20 cellular contexts compared by ENCODE assay signal in the genomic region with DNA sequence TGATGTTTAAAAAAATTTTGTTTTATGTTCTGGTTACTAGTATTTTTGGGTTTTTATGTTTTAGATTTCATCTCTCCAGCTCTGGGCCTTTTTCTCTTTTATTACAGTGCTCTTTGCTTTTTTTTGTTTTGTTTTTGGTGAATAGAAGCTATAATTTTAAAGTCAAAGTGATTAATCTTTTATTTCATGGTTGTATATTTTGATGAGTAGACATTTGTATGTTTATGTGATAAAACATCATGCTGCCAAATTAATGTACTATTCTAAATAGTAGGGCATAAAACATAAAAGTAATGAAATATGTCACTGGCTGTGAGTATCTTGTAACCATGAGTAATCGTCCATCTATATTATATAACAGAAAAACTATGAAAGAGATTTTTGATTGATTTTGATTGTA.
DNase-seq lines count a peak whose midpoint lies in the region; ATAC-seq, FAIRE-seq and TF ChIP-seq lines count a peak whose summit lies in the region.
"Had no signal": no experiment of that assay in that cellular context is flagged by ENCODE, and none has a peak within 500 bp of the region (broad histone marks: within the 10 kb centered on the region; RNA-seq: fewer than 3 reads in every experiment).

No MANE protein-coding gene starts in this region.

- H4K5ac ChIP-seq in IMR-90 (ENCODE audit: low read depth, low read length): no peak overlapping the region

- H4K8ac ChIP-seq in IMR-90 (ENCODE audit: low read depth in 2 of 2, low read length in 2 of 2): no peak overlapping the region

- H2BK120ac ChIP-seq in IMR-90 (ENCODE audit: low read depth, low read length): no peak overlapping the region

- 59% methylated on average over 1 of the region's 1 CpG for WGBS in A549 (ENCODE audit: missing lambda C conversion rate)
- no CpG with 5 or more reads among the region's 1 CpG for WGBS in IMR-90 (ENCODE audit: extremely low coverage in 2 of 2, insufficient read length in 1 of 2), 2 experiments

- CTCF ChIA-PET in A549 (lab: Yijun Ruan, JAX): no interaction called here
- CTCF ChIA-PET in IMR-90 (lab: Yijun Ruan, JAX): no interaction called here

- no peak overlapping the region for H4K91ac ChIP-seq in IMR-90 (ENCODE audit: insufficient read depth, low read depth, low read length)

- H3K18ac ChIP-seq in IMR-90 (ENCODE audit: low read depth, low read length): no peak overlapping the region

- H3K23ac ChIP-seq in IMR-90 (ENCODE audit: low read depth, low read length): no peak overlapping the region

- H3K9ac ChIP-seq in IMR-90 (ENCODE audit: low read depth, low read length): no peak overlapping the region

- no peak overlapping the region for H2AFZ ChIP-seq in IMR-90 (replicated peaks; ENCODE audit: low read length, poor library complexity)
- H2AFZ ChIP-seq: GM23338 had no signal

- H3K27me3 ChIP-seq in IMR-90 (ENCODE audit: control insufficient read depth, insufficient read depth, low read length) (no peaks in the 10 kb centered on the region; the same call in 1 of the 2 replicates), uterus (no peaks in the 10 kb centered on the region)

- no peak for TF ChIP-seq RAD21 in A549 (conservative IDR thresholded peaks at IDR 0.05 in 1 of 2, IDR thresholded peaks at IDR 0.05 in 1 of 2)
- TF ChIP-seq RAD21 in IMR-90 (IDR thresholded peaks at IDR 0.05; ENCODE audit: low read length): no peak

- H3K4me1 ChIP-seq in A549 (peaks cover 26% of the 10 kb centered on the region), IMR-90 (ENCODE audit: control insufficient read depth, insufficient read depth, low read length) (peaks cover 13% of the 10 kb centered on the region), uterus (peaks cover 5 to 7% of the 10 kb centered on the region in 2 donors)

- FAIRE-seq in A549 (lab: Jason Lieb, UNC) (no peak), endometrium (lab: Jason Lieb, UNC) (peak; percentile 94)
- FAIRE-seq: GM12892, GM18507 had no signal

- ATAC-seq in A549 (no peak), IMR-90 (ENCODE audit: low read depth) (no peak), HG03196 (IDR thresholded peaks at IDR 0.05; ENCODE audit: unreplicated experiment) (no peak)
- ATAC-seq: GM23338, HCT116 had no signal

- intact Hi-C loops in IMR-90 (cut with micrococcal nuclease) (loop anchor here (10.0 kb wide), 1 partner anchor 1680 kb away; the partner anchor contains the start of gene ARSB), uterus (cut with DNase I; ENCODE audit: low total_unique reads) (no loop called here)

- no peaks in the 10 kb centered on the region for H3K36me3 ChIP-seq in IMR-90 (ENCODE audit: control insufficient read depth, insufficient read depth, low read length)
- H3K36me3 ChIP-seq in uterus: no peaks in the 10 kb centered on the region

- H4K20me1 ChIP-seq in IMR-90 (ENCODE audit: insufficient read depth, low read length): no peaks in the 10 kb centered on the region

- no peaks in the 10 kb centered on the region for H3K9me3 ChIP-seq in A549
- no peaks in the 10 kb centered on the region for H3K9me3 ChIP-seq in IMR-90 (ENCODE audit: control insufficient read depth, insufficient read depth, low read length)
- H3K9me3 ChIP-seq in uterus: no peaks in the 10 kb centered on the region

- H3K56ac ChIP-seq in IMR-90 (ENCODE audit: extremely low read depth, insufficient read depth, low read length): no peak overlapping the region

- H3K9me1 ChIP-seq in IMR-90 (ENCODE audit: insufficient read depth, low read length): peaks cover 17% of the 10 kb centered on the region; the same call in 1 of the 2 replicates

- in situ Hi-C loops in IMR-90 (cut with MboI; ENCODE audit: low sequenced_read_pairs): no loop called here

- H2BK20ac ChIP-seq in IMR-90 (ENCODE audit: low read depth, low read length): no peak overlapping the region

- POLR2A ChIA-PET in A549 (lab: Yijun Ruan, JAX) (no interaction called here), IMR-90 (lab: Charles Lee; ENCODE audit: unreplicated experiment) (interaction anchor here (0.6 kb wide), 1 partner anchor 39 kb away, joined by 4 read pairs; no protein-coding TSS in a partner anchor)

- TF ChIP-seq EP300 in A549 (IDR thresholded peaks at IDR 0.05): no peak

- H3K27ac ChIP-seq in A549 (no peak overlapping the region), IMR-90 (ENCODE audit: insufficient read depth, low read length) (no peak overlapping the region), uterus (peak overlapping the region; percentile 82 to 85)

- H3K4me2 ChIP-seq in A549: no peak overlapping the region
- no peak overlapping the region for H3K4me2 ChIP-seq in IMR-90 (ENCODE audit: low read depth, low read length)
- H3K4me2 ChIP-seq: GM23338 had no signal

- TF ChIP-seq POLR2A in A549 (IDR thresholded peaks at IDR 0.05; ENCODE audit: low read length): no peak
- TF ChIP-seq POLR2A in IMR-90 (IDR thresholded peaks at IDR 0.05; ENCODE audit: low read depth, low read length): no peak
- no peak for TF ChIP-seq POLR2A in uterus (IDR thresholded peaks at IDR 0.05)

- TF ChIP-seq CTCF in A549 (IDR thresholded peaks at IDR 0.05): no peak
- no peak for TF ChIP-seq CTCF in IMR-90 (conservative IDR thresholded peaks at IDR 0.05; ENCODE audit: low read depth, low read length)
- no peak for TF ChIP-seq CTCF in uterus (IDR thresholded peaks at IDR 0.05)

- no peak overlapping the region for H2AK5ac ChIP-seq in IMR-90 (ENCODE audit: low read depth, low read length)

- H2BK5ac ChIP-seq in IMR-90 (ENCODE audit: low read depth, low read length, poor library complexity, severe bottlenecking): no peak overlapping the region

- dilution Hi-C loops in IMR-90 (cut with HindIII; ENCODE audit: low sequenced_read_pairs, unreplicated experiment): no loop called here

- no TSS peak for BruUV-seq in IMR-90 (replicated peaks; lab: Mats Ljungman, UMichigan)

- no peak overlapping the region for H3K4ac ChIP-seq in IMR-90 (ENCODE audit: low read depth, low read length)

- no peak overlapping the region for H3K14ac ChIP-seq in IMR-90 (replicated peaks; ENCODE audit: low read depth, low read length)

- H2BK15ac ChIP-seq in IMR-90 (ENCODE audit: low read depth, low read length): no peak overlapping the region

- H3K4me3 ChIP-seq in A549: no peak overlapping the region
- no peak overlapping the region for H3K4me3 ChIP-seq in IMR-90 (ENCODE audit: insufficient read depth, low read depth, low read length)
- no peak overlapping the region for H3K4me3 ChIP-seq in uterus
- H3K4me3 ChIP-seq: GM23338 had no signal

- no peaks in the 10 kb centered on the region for H3K79me1 ChIP-seq in IMR-90 (ENCODE audit: low read depth in 1 of 2, low read length in 2 of 2)

- DNase-seq in A549 (ENCODE audit: low read depth in 1 of 2, low spot score in 1 of 2) (no peak), IMR-90 (no peak), uterus (no peak), NCI-H524 treated with DMSO at 0.1 percent for 48 hours (lab: John Stamatoyannopoulos, UW) (no peak), nucleus accumbens (lab: John Stamatoyannopoulos, UW) (no peak)
- DNase-seq: 8988T; C1 segment of cervical spinal cord; Calu3; CD4-positive, alpha-beta memory T cell; COR-L47; DMS53; DND-41; H9; HFFc6 had no signal

- no peak overlapping the region for H2AK9ac ChIP-seq in IMR-90 (replicated peaks; ENCODE audit: low read depth, low read length, poor library complexity)

TF ChIP-seq in A549, 52 proteins besides CTCF, POLR2A, EP300 and RAD21:
- TF ChIP-seq MAFK (IDR thresholded peaks at IDR 0.05; ENCODE audit: partially characterized antibody): peak; percentile 54
- TF ChIP-seq HOXB5 (CRISPR knock-in tag; IDR thresholded peaks at IDR 0.05): no peak
TF ChIP-seq in A549: peak in this region for 1.

TF ChIP-seq in IMR-90, 13 proteins besides CTCF, POLR2A, EP300 and RAD21:
- TF ChIP-seq MAFK (IDR thresholded peaks at IDR 0.05; ENCODE audit: low read depth, low read length) (peak; percentile 44; the same call in 1 of the 2 replicates), MXI1 (IDR thresholded peaks at IDR 0.05; ENCODE audit: borderline replicate concordance, low read depth, low read length) (no peak)

Comparison
In these comparisons a context has a peak if more than half of its experiments do, and no peak if none do; other contexts are left out.
1. H3K27ac ChIP-seq: peak in uterus (2 of 2); none in A549 (0 of 2) and IMR-90 (single experiment).